In genomic region chr9:110579763-110580255, GRCh38 we compare ENCODE assay signal across 10 cellular contexts. TPM values are rescaled to one million over a fixed set of nuclear protein-coding genes. Genes with fewer than 3 reads are reported as not detected.
DNase-seq lines count a peak whose midpoint lies in the region; ATAC-seq, FAIRE-seq and TF ChIP-seq lines count a peak whose summit lies in the region.
"Had no signal": no experiment of that assay in that cellular context is flagged by ENCODE, and none has a peak within 500 bp of the region (broad histone marks: within the 10 kb centered on the region; RNA-seq: fewer than 3 reads in every experiment).

No MANE protein-coding gene starts in this region.

- H3K27ac ChIP-seq in endothelial cell of umbilical vein (ENCODE audit: insufficient read depth, low read depth, low read length) (no peak overlapping the region), mucosa of rectum (ENCODE audit: low read depth in 2 of 2, low read length in 2 of 2) (peak overlapping the region; percentile 19 to 48)
- H3K27ac ChIP-seq: neutrophil had no signal

- H3K4me2 ChIP-seq in endothelial cell of umbilical vein (ENCODE audit: insufficient read depth, low read length), result peak overlapping the region; percentile 91

- intact Hi-C loops in endothelial cell of umbilical vein (cut with micrococcal nuclease), result loop anchor here (2.0 to 5.0 kb wide), 2 partner anchors 23 to 58 kb away; no protein-coding TSS in a partner anchor
- intact Hi-C loops in activated CD4-positive, alpha-beta T cell treated with anti-CD3 and anti-CD28 coated beads for 36 hours (cut with DNase I, micrococcal nuclease), result no loop called here

- H3K9me3 Mint-ChIP-seq in activated naive CD8-positive, alpha-beta T cell treated with anti-CD3 and anti-CD28 coated beads, Interleukin-2, amount 10 ng/mL, durations not matched to agents 7 days and 5 days, result no peaks in the 10 kb centered on the region
- H3K9me3 Mint-ChIP-seq in activated naive CD8-positive, alpha-beta T cell treated with anti-CD3 and anti-CD28 coated beads for 36 hours, result no peaks in the 10 kb centered on the region
- H3K9me3 Mint-ChIP-seq in activated CD4-positive, alpha-beta T cell treated with anti-CD3 and anti-CD28 coated beads for 36 hours (ENCODE audit: low read depth), result no peaks in the 10 kb centered on the region

- TF ChIP-seq POLR2A in endothelial cell of umbilical vein (IDR thresholded peaks at IDR 0.05; ENCODE audit: low read depth, low read length) (no peak), GM12892 (IDR thresholded peaks at IDR 0.05; ENCODE audit: low read depth, low read length) (no peak)

- H2AFZ ChIP-seq in endothelial cell of umbilical vein (ENCODE audit: low read depth, low read length), result peak overlapping the region; percentile 72

- ATAC-seq in activated naive CD8-positive, alpha-beta T cell treated with anti-CD3 and anti-CD28 coated beads, Interleukin-2, amount 10 ng/mL, durations not matched to agents 7 days and 5 days (ENCODE audit: low read depth), result no peak
- ATAC-seq in GM18519 (IDR thresholded peaks at IDR 0.05; ENCODE audit: low FRiP score, unreplicated experiment), result no peak
- ATAC-seq in GM21619 (IDR thresholded peaks at IDR 0.05; ENCODE audit: unreplicated experiment), result no peak
- no peak for ATAC-seq in activated CD4-positive, alpha-beta T cell treated with anti-CD3 and anti-CD28 coated beads for 36 hours

- no peaks in the 10 kb centered on the region for H3K79me2 ChIP-seq in endothelial cell of umbilical vein (ENCODE audit: control insufficient read depth, insufficient read depth, low read length)

- H3K4me3 ChIP-seq in endothelial cell of umbilical vein (replicated peaks in 1 of 3; ENCODE audit: insufficient read depth in 1 of 3, low read depth in 1 of 3, low read length in 3 of 3) (peak overlapping the region; percentile 36 to 54 (median 38)), mucosa of rectum (ENCODE audit: low read length in 2 of 2) (peak overlapping the region; percentile 42 to 62)

- FAIRE-seq in endothelial cell of umbilical vein (lab: Jason Lieb, UNC) (no peak), GM12892 (lab: Jason Lieb, UNC) (no peak)

- POLR2A ChIA-PET in activated naive CD8-positive, alpha-beta T cell treated with anti-CD3 and anti-CD28 coated beads, Interleukin-2, amount 10 ng/mL, durations not matched to agents 7 days and 5 days (lab: Charles Lee), result no interaction called here
- POLR2A ChIA-PET in endothelial cell of umbilical vein (lab: Charles Lee), result no interaction called here
- POLR2A ChIA-PET in activated CD4-positive, alpha-beta T cell treated with anti-CD3 and anti-CD28 coated beads for 36 hours (lab: Charles Lee), result interaction anchor here (0.7 kb wide), 1 partner anchor 360 kb away, joined by 3 read pairs; no protein-coding TSS in a partner anchor

- H3K9me3 ChIP-seq in endothelial cell of umbilical vein (replicated peaks; ENCODE audit: control insufficient read depth, insufficient read depth, low read length), result no peaks in the 10 kb centered on the region
- H3K9me3 ChIP-seq in mucosa of rectum (ENCODE audit: control insufficient read depth in 2 of 2, low read length in 2 of 2), result no peaks in the 10 kb centered on the region
- H3K9me3 ChIP-seq: neutrophil had no signal

- peaks cover 19 to 28% of the 10 kb centered on the region in 2 experiments for H3K27me3 ChIP-seq in endothelial cell of umbilical vein (ENCODE audit: control insufficient read depth in 2 of 2, insufficient read depth in 2 of 2, low read length in 2 of 2)
- peaks cover 17 to 20% of the 10 kb centered on the region in 2 donors for H3K27me3 ChIP-seq in mucosa of rectum (ENCODE audit: control insufficient read depth in 2 of 2, insufficient read depth in 2 of 2, low read length in 2 of 2)

- peaks cover 37% of the 10 kb centered on the region for H3K27me3 Mint-ChIP-seq in activated naive CD8-positive, alpha-beta T cell treated with anti-CD3 and anti-CD28 coated beads, Interleukin-2, amount 10 ng/mL, durations not matched to agents 7 days and 5 days
- peaks cover 46% of the 10 kb centered on the region for H3K27me3 Mint-ChIP-seq in activated naive CD8-positive, alpha-beta T cell treated with anti-CD3 and anti-CD28 coated beads for 36 hours
- H3K27me3 Mint-ChIP-seq in activated CD4-positive, alpha-beta T cell treated with anti-CD3 and anti-CD28 coated beads for 36 hours, result peaks cover 37% of the 10 kb centered on the region

- H4K20me1 ChIP-seq in endothelial cell of umbilical vein (replicated peaks; ENCODE audit: control insufficient read depth, extremely low read depth, insufficient read depth, low read length), result no peaks in the 10 kb centered on the region

- no peaks in the 10 kb centered on the region for H3K9me1 ChIP-seq in endothelial cell of umbilical vein (replicated peaks; ENCODE audit: control insufficient read depth, extremely low read depth, insufficient read depth, low read length)

- H3K9ac ChIP-seq in endothelial cell of umbilical vein (replicated peaks; ENCODE audit: extremely low read depth, insufficient read depth, low read length) (no peak overlapping the region), mucosa of rectum (ENCODE audit: low read depth in 1 of 2, low read length in 2 of 2) (peak overlapping the region; percentile 37 to 52)

- TF ChIP-seq CTCF in endothelial cell of umbilical vein (IDR thresholded peaks at IDR 0.05; ENCODE audit: extremely low read depth in 1 of 2, insufficient read depth in 1 of 2, low read depth in 1 of 2, low read length in 2 of 2), result no peak

- CTCF ChIA-PET in endothelial cell of umbilical vein (lab: Charles Lee), result interaction anchor here (1.3 kb wide), 1 partner anchor 762 kb away, joined by 4 read pairs; no protein-coding TSS in a partner anchor
- CTCF ChIA-PET in activated CD4-positive, alpha-beta T cell treated with anti-CD3 and anti-CD28 coated beads for 36 hours (lab: Charles Lee), result interaction anchor here (1.0 kb wide), 1 partner anchor 44 kb away, joined by 3 read pairs; no protein-coding TSS in a partner anchor

- no peak for DNase-seq in activated naive CD8-positive, alpha-beta T cell treated with anti-CD3 and anti-CD28 coated beads, Interleukin-2, amount 10 ng/mL, durations not matched to agents 7 days and 5 days
- DNase-seq in activated naive CD8-positive, alpha-beta T cell treated with anti-CD3 and anti-CD28 coated beads for 36 hours, result no peak
- DNase-seq in endothelial cell of umbilical vein (ENCODE audit: low read depth, low spot score) (no peak), GM12892 (ENCODE audit: insufficient read length) (no peak)
- no peak for DNase-seq in activated CD4-positive, alpha-beta T cell treated with anti-CD3 and anti-CD28 coated beads for 36 hours
- DNase-seq: CD8-positive, alpha-beta memory T cell had no signal

- BruUV-seq in endothelial cell of umbilical vein (replicated peaks; lab: Mats Ljungman, UMichigan), result no TSS peak

- H3K36me3 ChIP-seq in endothelial cell of umbilical vein (ENCODE audit: control insufficient read depth in 2 of 2, extremely low read depth in 1 of 2, insufficient read depth in 2 of 2, low read length in 2 of 2) (no peaks in the 10 kb centered on the region), mucosa of rectum (ENCODE audit: control insufficient read depth in 2 of 2, insufficient read depth in 2 of 2, low read length in 2 of 2) (no peaks in the 10 kb centered on the region)
- H3K36me3 ChIP-seq: neutrophil had no signal

- H3K27ac Mint-ChIP-seq in activated naive CD8-positive, alpha-beta T cell treated with anti-CD3 and anti-CD28 coated beads, Interleukin-2, amount 10 ng/mL, durations not matched to agents 7 days and 5 days, result peak overlapping the region; percentile 24
- H3K27ac Mint-ChIP-seq in activated naive CD8-positive, alpha-beta T cell treated with anti-CD3 and anti-CD28 coated beads for 36 hours, result no peak overlapping the region
- no peak overlapping the region for H3K27ac Mint-ChIP-seq in activated CD4-positive, alpha-beta T cell treated with anti-CD3 and anti-CD28 coated beads for 36 hours
- H3K27ac Mint-ChIP-seq: CD8-positive, alpha-beta memory T cell had no signal

- H3K4me1 ChIP-seq in endothelial cell of umbilical vein (ENCODE audit: control insufficient read depth, extremely low read depth, insufficient read depth, low read length), result peaks cover 8% of the 10 kb centered on the region
- H3K4me1 ChIP-seq in mucosa of rectum (ENCODE audit: control insufficient read depth in 2 of 2, insufficient read depth in 2 of 2, low read length in 2 of 2), result no peaks in the 10 kb centered on the region

- peak overlapping the region; percentile 28 for H3K4me3 Mint-ChIP-seq in activated naive CD8-positive, alpha-beta T cell treated with anti-CD3 and anti-CD28 coated beads, Interleukin-2, amount 10 ng/mL, durations not matched to agents 7 days and 5 days
- H3K4me3 Mint-ChIP-seq in activated naive CD8-positive, alpha-beta T cell treated with anti-CD3 and anti-CD28 coated beads for 36 hours, result no peak overlapping the region
- H3K4me3 Mint-ChIP-seq in activated CD4-positive, alpha-beta T cell treated with anti-CD3 and anti-CD28 coated beads for 36 hours, result no peak overlapping the region
- H3K4me3 Mint-ChIP-seq: CD8-positive, alpha-beta memory T cell had no signal

- H3K36me3 Mint-ChIP-seq in activated naive CD8-positive, alpha-beta T cell treated with anti-CD3 and anti-CD28 coated beads, Interleukin-2, amount 10 ng/mL, durations not matched to agents 7 days and 5 days, result no peaks in the 10 kb centered on the region
- H3K36me3 Mint-ChIP-seq in activated naive CD8-positive, alpha-beta T cell treated with anti-CD3 and anti-CD28 coated beads for 36 hours, result no peaks in the 10 kb centered on the region
- no peaks in the 10 kb centered on the region for H3K36me3 Mint-ChIP-seq in activated CD4-positive, alpha-beta T cell treated with anti-CD3 and anti-CD28 coated beads for 36 hours (ENCODE audit: low read depth)

- dilution Hi-C loops in endothelial cell of umbilical vein (cut with MboI; ENCODE audit: extremely low pct_ligation_motif_present, low sequenced_read_pairs), result no loop called here

- peaks cover 3% of the 10 kb centered on the region for H3K4me1 Mint-ChIP-seq in activated naive CD8-positive, alpha-beta T cell treated with anti-CD3 and anti-CD28 coated beads, Interleukin-2, amount 10 ng/mL, durations not matched to agents 7 days and 5 days
- H3K4me1 Mint-ChIP-seq in activated naive CD8-positive, alpha-beta T cell treated with anti-CD3 and anti-CD28 coated beads for 36 hours, result peaks cover 2% of the 10 kb centered on the region
- H3K4me1 Mint-ChIP-seq in activated CD4-positive, alpha-beta T cell treated with anti-CD3 and anti-CD28 coated beads for 36 hours, result peaks cover 8% of the 10 kb centered on the region
- H3K4me1 Mint-ChIP-seq: CD8-positive, alpha-beta memory T cell had no signal

RNA-seq across cellular contexts. Expression of gene SVEP1, which starts 0.3 kb away (rescaled TPM):
- not detected for total RNA-seq in activated naive CD8-positive, alpha-beta T cell treated with anti-CD3 and anti-CD28 coated beads, Interleukin-2, amount 10 ng/mL, durations not matched to agents 7 days and 5 days
- total RNA-seq in activated naive CD8-positive, alpha-beta T cell treated with anti-CD3 and anti-CD28 coated beads for 36 hours, result not detected
- 0.12 and 0.29 TPM in 2 replicates for total RNA-seq in endothelial cell of umbilical vein
- 0.04 and 0.05 TPM in 2 replicates for polyA plus RNA-seq in endothelial cell of umbilical vein
- polyA plus RNA-seq in endothelial cell of umbilical vein (2011; cell fraction: cytosol; rRNA removed), result 0.01 and 0.03 TPM in 2 replicates
- 0.03 and 0.04 TPM in 2 replicates for polyA plus RNA-seq in endothelial cell of umbilical vein (2011; cell fraction: nucleus; rRNA removed)
- polyA plus RNA-seq in endothelial cell of umbilical vein (2012), result 0.04 and 0.05 TPM in 2 replicates
- polyA minus RNA-seq in endothelial cell of umbilical vein, result 0.28 TPM in 1 of 2 replicates, not detected in the other
- not detected for polyA minus RNA-seq in endothelial cell of umbilical vein (2011; cell fraction: cytosol; rRNA and poly(A)+ RNA removed)
- 0.14 and 0.19 TPM in 2 replicates for polyA minus RNA-seq in endothelial cell of umbilical vein (2011; cell fraction: nucleus; rRNA and poly(A)+ RNA removed)
- total RNA-seq in activated CD4-positive, alpha-beta T cell treated with anti-CD3 and anti-CD28 coated beads for 36 hours, result not detected
- 0.06 TPM for polyA plus RNA-seq in GM12892 (2012; ENCODE audit: missing spikeins)
- total RNA-seq: CD8-positive, alpha-beta memory T cell had no signal
- polyA plus RNA-seq: CD8-positive, alpha-beta memory T cell had no signal
